In the genomic region with DNA sequence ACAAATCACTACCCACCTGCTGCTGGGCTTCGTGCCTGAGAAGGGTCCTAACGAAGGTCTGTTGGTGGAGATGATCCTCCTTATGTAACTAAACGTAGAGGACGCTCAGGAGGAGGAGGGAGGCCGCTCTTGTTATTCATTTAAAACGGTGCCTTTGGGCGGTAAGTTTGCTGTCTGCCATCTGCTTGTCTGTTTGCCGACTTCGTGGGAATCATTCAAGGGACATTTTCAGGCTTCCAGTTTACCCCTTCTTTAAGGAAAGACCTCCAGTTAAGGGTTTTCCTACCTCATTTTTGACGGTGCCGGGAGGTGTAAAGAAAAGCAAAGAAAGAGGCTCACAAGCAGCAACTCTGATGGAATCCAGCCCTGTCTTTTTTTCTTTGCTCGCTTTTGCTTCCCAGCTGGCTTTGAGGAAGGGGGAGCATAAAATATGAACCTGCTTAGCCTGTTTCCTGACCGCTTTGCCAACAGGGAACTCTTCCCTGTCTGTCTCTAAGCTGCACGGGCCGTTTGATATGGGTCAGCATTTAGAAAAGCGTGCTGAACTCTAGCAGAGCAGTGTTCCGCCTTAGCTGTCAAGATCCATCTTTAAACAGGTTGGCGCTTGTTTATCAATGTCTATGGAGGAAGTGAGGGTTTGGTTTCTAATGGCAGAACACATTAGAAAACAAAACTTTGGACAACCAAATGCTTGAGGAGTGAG, we compare ENCODE assay signal across 1 cellular context.
TF ChIP-seq lines count a peak whose summit lies in the region.

No MANE protein-coding gene starts in this region.

TF ChIP-seq in H1, 55 proteins besides CTCF, POLR2A, EP300 and RAD21:
- TF ChIP-seq SAP30 (IDR thresholded peaks at IDR 0.05; ENCODE audit: insufficient read depth, insufficient replicate concordance, low read length): no peak
- TF ChIP-seq, protein P1, sequence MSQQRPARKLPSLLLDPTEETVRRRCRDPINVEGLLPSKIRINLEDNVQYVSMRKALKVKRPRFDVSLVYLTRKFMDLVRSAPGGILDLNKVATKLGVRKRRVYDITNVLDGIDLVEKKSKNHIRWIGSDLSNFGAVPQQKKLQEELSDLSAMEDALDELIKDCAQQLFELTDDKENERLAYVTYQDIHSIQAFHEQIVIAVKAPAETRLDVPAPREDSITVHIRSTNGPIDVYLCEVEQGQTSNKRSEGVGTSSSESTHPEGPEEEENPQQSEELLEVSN (IDR thresholded peaks at IDR 0.05): peak; percentile 69
